24 cellular contexts compared by ENCODE assay signal in genomic region chr1:161801955-161802354, GRCh38. TPM values are rescaled to one million over a fixed set of nuclear protein-coding genes. Genes with fewer than 3 reads are reported as not detected.
DNase-seq lines count a peak whose midpoint lies in the region; ATAC-seq and TF ChIP-seq lines count a peak whose summit lies in the region.
"Had no signal": no experiment of that assay in that cellular context is flagged by ENCODE, and none has a peak within 500 bp of the region (broad histone marks: within the 10 kb centered on the region; RNA-seq: fewer than 3 reads in every experiment).

No MANE protein-coding gene starts in this region.

- no peak for DNase-seq in activated CD4-positive, alpha-beta T cell treated with anti-CD3 and anti-CD28 coated beads for 36 hours
- DNase-seq in activated CD4-positive, alpha-beta T cell treated with anti-CD3 and anti-CD28 coated beads for 4 hours: no peak
- peak; percentile 52 for DNase-seq in ecto neural progenitor cell (ENCODE audit: low spot score)
- no peak for DNase-seq in lower lobe of right lung
- peak; percentile 24 to 32 for DNase-seq in thyroid gland
- DNase-seq in body of pancreas: no peak
- no peak for DNase-seq in posterior cingulate gyrus
- no peak for DNase-seq in activated T-helper 1 cell treated with anti-CD3 and anti-CD28 coated beads, Interleukin-12 subunit alpha, Interleukin-12 subunit beta, Interleukin-2, Interleukin-4 antibody, amounts not matched to agents 30 ng/mL and 10 ng/mL and 1 ng/mL, durations not matched to agents 14 hours and 24 hours and 36 hours (ENCODE audit: low spot score)
- DNase-seq: activated CD4-positive, alpha-beta memory T cell treated with anti-CD3 and anti-CD28 coated beads for 36 hours; amniotic stem cell; DMS79; MG63; NCI-H146; NCI-H2171; NCI-H526 treated with DMSO at 0.1 percent for 48 hours; SK-N-SH; spleen; stimulated activated CD4-positive, alpha-beta T cell treated with anti-CD3 and anti-CD28 coated beads, Interleukin-4, amount 100 ng/mL, for 1 hour; stimulated activated naive CD4-positive, alpha-beta T cell; WERI-Rb-1 had no signal

- H3K4me1 ChIP-seq in lower lobe of right lung: no peaks in the 10 kb centered on the region
- no peaks in the 10 kb centered on the region for H3K4me1 ChIP-seq in thyroid gland
- H3K4me1 ChIP-seq in body of pancreas: no peaks in the 10 kb centered on the region
- H3K4me1 ChIP-seq: spleen had no signal

- H3K4me3 Mint-ChIP-seq in activated CD4-positive, alpha-beta T cell treated with anti-CD3 and anti-CD28 coated beads for 36 hours: no peak overlapping the region
- no peak overlapping the region for H3K4me3 Mint-ChIP-seq in activated T-helper 1 cell treated with anti-CD3 and anti-CD28 coated beads, Interleukin-12 subunit alpha, Interleukin-12 subunit beta, Interleukin-2, Interleukin-4 antibody, amounts not matched to agents 30 ng/mL and 10 ng/mL and 1 ng/mL, durations not matched to agents 14 hours and 24 hours and 36 hours
- H3K4me3 Mint-ChIP-seq: activated CD4-positive, alpha-beta memory T cell treated with anti-CD3 and anti-CD28 coated beads for 36 hours; B cell; dendritic cell treated with granulocyte-macrophage colony-stimulating factor and Interleukin-4, amounts not matched to agents 40 ng/mL and 50 ng/mL, for 4 days had no signal

- no peak overlapping the region for H3K27ac Mint-ChIP-seq in activated CD4-positive, alpha-beta T cell treated with anti-CD3 and anti-CD28 coated beads for 36 hours
- no peak overlapping the region for H3K27ac Mint-ChIP-seq in activated T-helper 1 cell treated with anti-CD3 and anti-CD28 coated beads, Interleukin-12 subunit alpha, Interleukin-12 subunit beta, Interleukin-2, Interleukin-4 antibody, amounts not matched to agents 30 ng/mL and 10 ng/mL and 1 ng/mL, durations not matched to agents 14 hours and 24 hours and 36 hours
- H3K27ac Mint-ChIP-seq: activated CD4-positive, alpha-beta memory T cell treated with anti-CD3 and anti-CD28 coated beads for 36 hours; B cell; dendritic cell treated with granulocyte-macrophage colony-stimulating factor and Interleukin-4, amounts not matched to agents 40 ng/mL and 50 ng/mL, for 4 days had no signal

- intact Hi-C loops in activated CD4-positive, alpha-beta T cell treated with anti-CD3 and anti-CD28 coated beads for 36 hours (cut with DNase I, micrococcal nuclease): no loop called here
- intact Hi-C loops in lower lobe of right lung (cut with DNase I): no loop called here
- intact Hi-C loops in thyroid gland (cut with DNase I): no loop called here
- intact Hi-C loops in body of pancreas (cut with DNase I): no loop called here
- intact Hi-C loops in posterior cingulate gyrus (cut with DNase I): no loop called here
- intact Hi-C loops in activated T-helper 1 cell treated with anti-CD3 and anti-CD28 coated beads, Interleukin-12 subunit alpha, Interleukin-12 subunit beta, Interleukin-2, Interleukin-4 antibody, amounts not matched to agents 30 ng/mL and 10 ng/mL and 1 ng/mL, durations not matched to agents 14 hours and 24 hours and 36 hours (cut with micrococcal nuclease): no loop called here

- H3K4me1 Mint-ChIP-seq in activated CD4-positive, alpha-beta T cell treated with anti-CD3 and anti-CD28 coated beads for 36 hours: peaks cover 21% of the 10 kb centered on the region
- H3K4me1 Mint-ChIP-seq in activated T-helper 1 cell treated with anti-CD3 and anti-CD28 coated beads, Interleukin-12 subunit alpha, Interleukin-12 subunit beta, Interleukin-2, Interleukin-4 antibody, amounts not matched to agents 30 ng/mL and 10 ng/mL and 1 ng/mL, durations not matched to agents 14 hours and 24 hours and 36 hours (ENCODE audit: low read depth): peaks cover 11% of the 10 kb centered on the region
- H3K4me1 Mint-ChIP-seq: B cell had no signal

- TF ChIP-seq CTCF in lower lobe of right lung (IDR thresholded peaks at IDR 0.05): no peak
- no peak for TF ChIP-seq CTCF in thyroid gland (IDR thresholded peaks at IDR 0.05)
- no peak for TF ChIP-seq CTCF in body of pancreas (IDR thresholded peaks at IDR 0.05)

- H3K4me3 ChIP-seq in lower lobe of right lung (no peak overlapping the region), thyroid gland (replicated peaks in 1 of 3) (no peak overlapping the region), body of pancreas (no peak overlapping the region)
- H3K4me3 ChIP-seq: MG63, spleen, tibial nerve had no signal

- H3K27me3 ChIP-seq in lower lobe of right lung (ENCODE audit: low read depth) (no peaks in the 10 kb centered on the region), thyroid gland (no peaks in the 10 kb centered on the region), body of pancreas (no peaks in the 10 kb centered on the region)
- H3K27me3 ChIP-seq: MG63, spleen, tibial nerve had no signal

- H3K27me3 Mint-ChIP-seq in activated CD4-positive, alpha-beta T cell treated with anti-CD3 and anti-CD28 coated beads for 36 hours: no peaks in the 10 kb centered on the region
- no peaks in the 10 kb centered on the region for H3K27me3 Mint-ChIP-seq in activated T-helper 1 cell treated with anti-CD3 and anti-CD28 coated beads, Interleukin-12 subunit alpha, Interleukin-12 subunit beta, Interleukin-2, Interleukin-4 antibody, amounts not matched to agents 30 ng/mL and 10 ng/mL and 1 ng/mL, durations not matched to agents 14 hours and 24 hours and 36 hours (ENCODE audit: insufficient read depth)
- H3K27me3 Mint-ChIP-seq: activated CD4-positive, alpha-beta memory T cell treated with anti-CD3 and anti-CD28 coated beads for 36 hours; B cell; dendritic cell treated with granulocyte-macrophage colony-stimulating factor and Interleukin-4, amounts not matched to agents 40 ng/mL and 50 ng/mL, for 4 days had no signal

- WGBS in thyroid gland, 2 donors: 71 to 75% methylated on average over 7 of the region's 7 CpGs
- 78 to 79% methylated on average over 7 of the region's 7 CpGs for WGBS in body of pancreas, 2 donors

- POLR2A ChIA-PET in activated CD4-positive, alpha-beta T cell treated with anti-CD3 and anti-CD28 coated beads for 36 hours (lab: Charles Lee): no interaction called here

- no peaks in the 10 kb centered on the region for H3K9me3 ChIP-seq in lower lobe of right lung
- no peaks in the 10 kb centered on the region for H3K9me3 ChIP-seq in thyroid gland
- no peaks in the 10 kb centered on the region for H3K9me3 ChIP-seq in body of pancreas
- H3K9me3 ChIP-seq: MG63, SK-N-SH, spleen, tibial nerve had no signal

- H3K36me3 Mint-ChIP-seq in activated CD4-positive, alpha-beta T cell treated with anti-CD3 and anti-CD28 coated beads for 36 hours (ENCODE audit: low read depth): peaks cover 53% of the 10 kb centered on the region
- peaks cover 38% of the 10 kb centered on the region for H3K36me3 Mint-ChIP-seq in activated T-helper 1 cell treated with anti-CD3 and anti-CD28 coated beads, Interleukin-12 subunit alpha, Interleukin-12 subunit beta, Interleukin-2, Interleukin-4 antibody, amounts not matched to agents 30 ng/mL and 10 ng/mL and 1 ng/mL, durations not matched to agents 14 hours and 24 hours and 36 hours (ENCODE audit: low read depth)

- no peaks in the 10 kb centered on the region for H3K9me3 Mint-ChIP-seq in activated CD4-positive, alpha-beta T cell treated with anti-CD3 and anti-CD28 coated beads for 36 hours (ENCODE audit: low read depth)
- no peaks in the 10 kb centered on the region for H3K9me3 Mint-ChIP-seq in activated T-helper 1 cell treated with anti-CD3 and anti-CD28 coated beads, Interleukin-12 subunit alpha, Interleukin-12 subunit beta, Interleukin-2, Interleukin-4 antibody, amounts not matched to agents 30 ng/mL and 10 ng/mL and 1 ng/mL, durations not matched to agents 14 hours and 24 hours and 36 hours
- H3K9me3 Mint-ChIP-seq: activated CD4-positive, alpha-beta memory T cell treated with anti-CD3 and anti-CD28 coated beads for 36 hours; dendritic cell treated with granulocyte-macrophage colony-stimulating factor and Interleukin-4, amounts not matched to agents 40 ng/mL and 50 ng/mL, for 4 days had no signal

- peaks cover 52% of the 10 kb centered on the region for H3K36me3 ChIP-seq in lower lobe of right lung
- peaks cover 2 to 10% of the 10 kb centered on the region in 2 donors for H3K36me3 ChIP-seq in thyroid gland
- peaks cover 0 to 3% of the 10 kb centered on the region in 2 donors for H3K36me3 ChIP-seq in body of pancreas (replicated peaks in 1 of 2; ENCODE audit: insufficient read depth in 1 of 2, low read depth in 2 of 2)

- CTCF ChIA-PET in activated CD4-positive, alpha-beta T cell treated with anti-CD3 and anti-CD28 coated beads for 36 hours (lab: Charles Lee): interaction anchor here (1.0 to 1.7 kb wide), 4 partner anchors 9 to 262 kb away, joined by 3 to 15 read pairs (median 3); partner anchors contain the start of gene OLFML2B

- TF ChIP-seq POLR2A in thyroid gland (IDR thresholded peaks at IDR 0.05): no peak
- no peak for TF ChIP-seq POLR2A in body of pancreas (IDR thresholded peaks at IDR 0.05)

- H3K27ac ChIP-seq in lower lobe of right lung (no peak overlapping the region), thyroid gland (no peak overlapping the region), body of pancreas (no peak overlapping the region)
- H3K27ac ChIP-seq: RWPE1, spleen, tibial nerve, WERI-Rb-1 had no signal

- peak; percentile 30 for ATAC-seq in activated CD4-positive, alpha-beta T cell treated with anti-CD3 and anti-CD28 coated beads for 36 hours
- ATAC-seq in lower lobe of right lung (peak; percentile 69 to 85), body of pancreas (no peak)

RNA-seq across cellular contexts. Expression of gene ATF6, which starts 35.8 kb away (rescaled TPM):
- 10 to 100 TPM; 23.7 to 31.9 TPM for total RNA-seq in activated CD4-positive, alpha-beta T cell treated with anti-CD3 and anti-CD28 coated beads for 36 hours
- 31.3 TPM for total RNA-seq in lower lobe of right lung
- 10 to 100 TPM; 35.8 to 45.6 (median 38.7) TPM for total RNA-seq in thyroid gland
- 10 to 100 TPM; 12.5 to 16.3 TPM for total RNA-seq in body of pancreas
- 23.9 and 25.5 TPM in 2 replicates for total RNA-seq in activated T-helper 1 cell treated with anti-CD3 and anti-CD28 coated beads, Interleukin-12 subunit alpha, Interleukin-12 subunit beta, Interleukin-2, Interleukin-4 antibody, amounts not matched to agents 30 ng/mL and 10 ng/mL and 1 ng/mL, durations not matched to agents 14 hours and 24 hours and 36 hours

RNA-seq across cellular contexts. Expression of gene DUSP12, which starts 52.4 kb away (rescaled TPM):
- 10 to 100 TPM; 28.0 to 28.1 TPM for total RNA-seq in activated CD4-positive, alpha-beta T cell treated with anti-CD3 and anti-CD28 coated beads for 36 hours
- total RNA-seq in lower lobe of right lung: 16.4 TPM
- total RNA-seq in thyroid gland: 10 to 100 TPM; 36.6 to 53.7 (median 39.8) TPM
- total RNA-seq in body of pancreas: 10 to 100 TPM in 1 of 2 donors, 1 to 10 TPM in 1; 8.2 to 23.3 TPM
- 34.1 and 36.0 TPM in 2 replicates for total RNA-seq in activated T-helper 1 cell treated with anti-CD3 and anti-CD28 coated beads, Interleukin-12 subunit alpha, Interleukin-12 subunit beta, Interleukin-2, Interleukin-4 antibody, amounts not matched to agents 30 ng/mL and 10 ng/mL and 1 ng/mL, durations not matched to agents 14 hours and 24 hours and 36 hours

Comparison
In these comparisons a context has a peak if more than half of its experiments do, and no peak if none do; other contexts are left out.
1. DNase-seq: peak in ecto neural progenitor cell (single experiment) and thyroid gland (2 of 2); none in activated CD4-positive, alpha-beta T cell treated with anti-CD3 and anti-CD28 coated beads for 36 hours (single experiment), activated CD4-positive, alpha-beta T cell treated with anti-CD3 and anti-CD28 coated beads for 4 hours (0 of 2), lower lobe of right lung (single experiment), body of pancreas (0 of 4), posterior cingulate gyrus (0 of 10) and activated T-helper 1 cell treated with anti-CD3 and anti-CD28 coated beads, Interleukin-12 subunit alpha, Interleukin-12 subunit beta, Interleukin-2, Interleukin-4 antibody, amounts not matched to agents 30 ng/mL and 10 ng/mL and 1 ng/mL, durations not matched to agents 14 hours and 24 hours and 36 hours (single experiment).